ENCODE assay signal across 24 cellular contexts in the genomic region with DNA sequence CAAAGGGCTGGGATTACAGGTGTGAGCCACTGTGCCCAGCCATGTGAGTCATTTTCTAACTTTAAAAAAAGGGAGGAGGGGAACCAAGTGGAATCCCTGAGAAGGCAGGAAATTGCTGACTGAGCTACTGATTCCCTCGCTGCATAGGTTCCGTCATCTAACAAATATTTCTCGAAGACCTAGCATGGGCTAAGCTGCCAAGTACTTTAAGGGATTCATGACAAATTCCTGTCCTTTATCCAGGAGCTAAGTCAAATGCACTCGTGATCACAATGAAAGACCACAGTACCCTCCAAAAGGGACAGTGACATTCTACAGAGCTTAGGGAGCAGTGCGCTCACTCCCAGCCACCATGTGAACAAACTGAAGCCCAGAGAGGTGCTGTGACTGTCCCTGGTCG. TPM values are rescaled to one million over a fixed set of nuclear protein-coding genes. Genes with fewer than 3 reads are reported as not detected.
DNase-seq lines count a peak whose midpoint lies in the region; ATAC-seq, FAIRE-seq and TF ChIP-seq lines count a peak whose summit lies in the region.
"Had no signal": no experiment of that assay in that cellular context is flagged by ENCODE, and none has a peak within 500 bp of the region (broad histone marks: within the 10 kb centered on the region; RNA-seq: fewer than 3 reads in every experiment).

No MANE protein-coding gene starts in this region.

- intact Hi-C loops in mammary epithelial cell (cut with micrococcal nuclease): no loop called here
- intact Hi-C loops in MCF 10A (cut with micrococcal nuclease): loop anchor here (10.0 kb wide), 1 partner anchor 123 kb away; no protein-coding TSS in a partner anchor

- no peaks in the 10 kb centered on the region for H4K20me1 ChIP-seq in mammary epithelial cell (ENCODE audit: insufficient read depth, low read length)

- ATAC-seq in GM19351 (IDR thresholded peaks at IDR 0.05; ENCODE audit: unreplicated experiment): no peak
- no peak for ATAC-seq in T-cell (replicated peaks in 1 of 4)
- ATAC-seq: K562, Panc1 had no signal

- CTCF ChIA-PET in mammary epithelial cell (lab: Charles Lee; ENCODE audit: low non-redundant PET) (no interaction called here), MCF 10A (lab: Yijun Ruan, JAX) (interaction anchor here (0.9 kb wide), 1 partner anchor 197 kb away, joined by 4 read pairs; no protein-coding TSS in a partner anchor), T-cell (lab: Charles Lee) (no interaction called here)

- 29% methylated on average over 4 of the region's 6 CpGs for WGBS in mammary epithelial cell (ENCODE audit: low coverage, missing lambda C conversion rate)

- H3K9me3 Mint-ChIP-seq in MCF 10A (ENCODE audit: unreplicated experiment) (peaks cover 5% of the 10 kb centered on the region), T-cell (peaks cover 4 to 6% (median 5%) of the 10 kb centered on the region in 3 donors)

- TF ChIP-seq CTCF in mammary epithelial cell (conservative IDR thresholded peaks at IDR 0.05 in 1 of 2, IDR thresholded peaks at IDR 0.05 in 1 of 2; ENCODE audit: extremely low read depth in 1 of 2, insufficient read depth in 1 of 2, low read depth in 1 of 2, low read length in 2 of 2): no peak
- TF ChIP-seq CTCF in MCF 10A (IDR thresholded peaks at IDR 0.05; ENCODE audit: unreplicated experiment): no peak
- no peak for TF ChIP-seq CTCF in WERI-Rb-1 (IDR thresholded peaks at IDR 0.05; ENCODE audit: low read depth, low read length)

- H3K36me3 Mint-ChIP-seq in MCF 10A (ENCODE audit: insufficient read depth, unreplicated experiment): no peaks in the 10 kb centered on the region
- no peaks in the 10 kb centered on the region for H3K36me3 Mint-ChIP-seq in T-cell

- POLR2A ChIA-PET in MCF 10A (lab: Yijun Ruan, JAX) (no interaction called here), T-cell (lab: Charles Lee) (no interaction called here)

- H3K27me3 Mint-ChIP-seq in MCF 10A (ENCODE audit: insufficient read depth, unreplicated experiment) (peaks cover 20% of the 10 kb centered on the region), T-cell (peaks cover 28 to 45% of the 10 kb centered on the region in 2 donors)

- no peak overlapping the region for H3K4me3 Mint-ChIP-seq in MCF 10A (ENCODE audit: unreplicated experiment)
- H3K4me3 Mint-ChIP-seq in T-cell: no peak overlapping the region
- H3K4me3 Mint-ChIP-seq: CD4-positive, alpha-beta T cell had no signal

- dilution Hi-C loops in mammary epithelial cell (cut with HindIII; ENCODE audit: low sequenced_read_pairs): no loop called here

- H3K79me2 ChIP-seq in mammary epithelial cell (ENCODE audit: insufficient read depth, low read length): no peaks in the 10 kb centered on the region

- no peaks in the 10 kb centered on the region for H3K27me3 ChIP-seq in mammary epithelial cell (ENCODE audit: insufficient read depth, low read length)
- no peaks in the 10 kb centered on the region for H3K27me3 ChIP-seq in WERI-Rb-1 (ENCODE audit: insufficient read depth, low read depth, severe bottlenecking)
- H3K27me3 ChIP-seq: BLaER1 treated with 17β-estradiol and CSF1 and Interleukin-3, amounts not matched to agents 10 nM and 100 nM had no signal

- H3K27ac ChIP-seq in mammary epithelial cell (ENCODE audit: insufficient read depth, low read depth, low read length) (no peak overlapping the region), WERI-Rb-1 (peak overlapping the region; percentile 10)
- H3K27ac ChIP-seq: 22Rv1; BLaER1 treated with 17β-estradiol and CSF1 and Interleukin-3, amounts not matched to agents 10 nM and 100 nM; HL-60 had no signal

- H3K4me1 ChIP-seq in mammary epithelial cell (ENCODE audit: insufficient read depth, low read length): no peaks in the 10 kb centered on the region

- H3K36me3 ChIP-seq in mammary epithelial cell (ENCODE audit: insufficient read depth, low read length): no peaks in the 10 kb centered on the region
- H3K36me3 ChIP-seq in WERI-Rb-1: no peaks in the 10 kb centered on the region
- H3K36me3 ChIP-seq: BLaER1 treated with 17β-estradiol and CSF1 and Interleukin-3, amounts not matched to agents 10 nM and 100 nM had no signal

- no peak overlapping the region for H3K4me2 ChIP-seq in mammary epithelial cell (ENCODE audit: insufficient read depth, low read depth, low read length)
- H3K4me2 ChIP-seq: BLaER1 treated with 17β-estradiol and CSF1 and Interleukin-3, amounts not matched to agents 10 nM and 100 nM; SK-N-SH had no signal

- H3K27ac Mint-ChIP-seq in MCF 10A (ENCODE audit: low read depth, unreplicated experiment) (no peak overlapping the region), T-cell (no peak overlapping the region)
- H3K27ac Mint-ChIP-seq: CD4-positive, alpha-beta T cell had no signal

- H3K4me1 Mint-ChIP-seq in MCF 10A (ENCODE audit: insufficient read depth, unreplicated experiment): no peaks in the 10 kb centered on the region
- peaks cover 0 to 2% (median 0%) of the 10 kb centered on the region in 3 donors for H3K4me1 Mint-ChIP-seq in T-cell

- H3K9me3 ChIP-seq in mammary epithelial cell (replicated peaks; ENCODE audit: insufficient read depth, low read length) (no peaks in the 10 kb centered on the region), WERI-Rb-1 (ENCODE audit: severe bottlenecking) (peaks cover 6% of the 10 kb centered on the region)
- H3K9me3 ChIP-seq: SK-N-SH had no signal

- H2AFZ ChIP-seq in mammary epithelial cell (ENCODE audit: low read depth, low read length): no peak overlapping the region

- peak; percentile 18 for DNase-seq in mammary epithelial cell
- DNase-seq in MCF 10A (ENCODE audit: unreplicated experiment): no peak
- peak; percentile 36 for DNase-seq in HTR-8/SVneo (ENCODE audit: insufficient read length, low spot score)
- no peak for DNase-seq in WERI-Rb-1
- DNase-seq in NCI-H187 (lab: John Stamatoyannopoulos, UW): no peak
- DNase-seq in dermis blood vessel endothelial cell: no peak
- no peak for DNase-seq in T-cell
- DNase-seq: AML-193; CD4-positive, alpha-beta T cell; DMS53; MM.1S; NCI-H2029 treated with DMSO at 0.1 percent for 48 hours; NCI-H526 treated with DMSO at 0.1 percent for 48 hours; SIG-M5; SK-N-SH; SW 1271 had no signal

- in situ Hi-C loops in mammary epithelial cell (cut with MboI; ENCODE audit: low sequenced_read_pairs in 2 of 2): no loop called here

- H3K4me3 ChIP-seq in mammary epithelial cell (replicated peaks in 1 of 3; ENCODE audit: insufficient read depth in 1 of 3, low read depth in 2 of 3, low read length in 3 of 3) (no peak overlapping the region), WERI-Rb-1 (ENCODE audit: low read depth, low read length) (no peak overlapping the region)
- H3K4me3 ChIP-seq: BLaER1 treated with 17β-estradiol and CSF1 and Interleukin-3, amounts not matched to agents 10 nM and 100 nM; K562 had no signal

- H3K9ac ChIP-seq in mammary epithelial cell (ENCODE audit: insufficient read depth, low read length): no peak overlapping the region
- H3K9ac ChIP-seq: BLaER1 treated with 17β-estradiol and CSF1 and Interleukin-3, amounts not matched to agents 10 nM and 100 nM; SK-N-SH had no signal

- FAIRE-seq in HTR-8/SVneo (lab: Jason Lieb, UNC): no peak
- FAIRE-seq: G401.6, H1, K562 had no signal

- no TSS peak for BruUV-seq in mammary epithelial cell (replicated peaks; lab: Mats Ljungman, UMichigan)
- BruUV-seq in MCF 10A (replicated peaks; lab: Mats Ljungman, UMichigan): no TSS peak

RNA-seq across cellular contexts. Expression of gene MAN2B2, which starts 33.2 kb away (rescaled TPM):
- 10 to 100 TPM; 21.3 to 34.7 TPM for total RNA-seq in mammary epithelial cell
- polyA plus RNA-seq in mammary epithelial cell: 14.3 TPM
- 10.1 TPM for polyA minus RNA-seq in mammary epithelial cell
- total RNA-seq in MCF 10A (2022): 12.5 and 13.9 TPM in 2 replicates
- total RNA-seq in dermis blood vessel endothelial cell: 12.3 and 22.7 TPM in 2 replicates
- 10 to 100 TPM; 27.4 to 54.1 (median 45.8) TPM for total RNA-seq in T-cell

Comparison
In these comparisons a context has a peak if more than half of its experiments do, and no peak if none do; other contexts are left out.
1. DNase-seq: peak in mammary epithelial cell (single experiment) and HTR-8/SVneo (single experiment); none in MCF 10A (single experiment), WERI-Rb-1 (single experiment), NCI-H187 (0 of 2), dermis blood vessel endothelial cell (single experiment) and T-cell (0 of 34).